In the genomic region with DNA sequence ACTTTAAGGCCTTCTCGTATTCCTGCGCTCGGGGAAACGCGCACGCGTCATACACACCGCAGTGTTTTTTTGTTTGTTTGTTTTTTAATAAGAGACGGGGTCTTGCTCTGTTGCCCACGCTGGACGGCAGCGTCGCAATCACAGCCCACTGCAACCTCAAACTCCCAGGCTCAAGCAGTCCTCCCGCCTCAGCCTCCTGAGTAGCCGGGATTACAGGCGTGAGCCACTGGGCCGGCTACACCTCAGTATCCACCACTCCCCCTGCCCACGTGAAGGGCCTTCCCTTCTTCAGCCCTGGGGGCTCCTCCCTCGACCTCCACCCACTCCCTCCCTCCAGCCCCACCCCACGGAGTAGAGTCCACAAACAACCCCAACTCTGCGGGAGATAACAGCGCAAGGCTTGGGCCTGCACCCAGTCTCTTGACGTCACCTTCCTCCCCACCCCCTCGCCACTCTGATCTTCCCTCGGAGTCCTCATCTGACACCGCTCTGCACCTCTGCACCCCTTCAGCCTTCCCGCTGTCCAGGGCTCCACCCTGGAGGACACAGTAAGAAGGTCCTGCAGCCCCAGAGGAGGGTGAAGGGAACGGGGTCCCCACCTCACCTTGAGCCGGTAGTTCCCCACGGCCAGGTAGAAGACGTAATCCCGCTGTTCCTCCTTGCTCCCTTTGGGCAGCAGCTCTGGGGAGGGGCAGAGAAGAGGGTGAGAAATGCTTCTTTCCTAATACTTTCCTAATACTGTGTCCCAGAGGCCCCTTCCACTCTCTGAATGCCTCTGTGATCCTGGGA, we compare ENCODE assay signal across 1 cellular context.
TF ChIP-seq lines count a peak whose summit lies in the region.

No MANE protein-coding gene starts in this region.

TF ChIP-seq in K562, 482 proteins besides CTCF, POLR2A, EP300 and RAD21 (continues in another document):
- TF ChIP-seq, protein P1, sequence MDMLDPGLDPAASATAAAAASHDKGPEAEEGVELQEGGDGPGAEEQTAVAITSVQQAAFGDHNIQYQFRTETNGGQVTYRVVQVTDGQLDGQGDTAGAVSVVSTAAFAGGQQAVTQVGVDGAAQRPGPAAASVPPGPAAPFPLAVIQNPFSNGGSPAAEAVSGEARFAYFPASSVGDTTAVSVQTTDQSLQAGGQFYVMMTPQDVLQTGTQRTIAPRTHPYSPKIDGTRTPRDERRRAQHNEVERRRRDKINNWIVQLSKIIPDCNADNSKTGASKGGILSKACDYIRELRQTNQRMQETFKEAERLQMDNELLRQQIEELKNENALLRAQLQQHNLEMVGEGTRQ (CRISPR knock-in tag; IDR thresholded peaks at IDR 0.05): no peak
- no peak for TF ChIP-seq ZNF76 (CRISPR knock-in tag; IDR thresholded peaks at IDR 0.05; ENCODE audit: borderline replicate concordance)
- peak; percentile 34; the same call in 1 of the 2 replicates for TF ChIP-seq MTA3 (IDR thresholded peaks at IDR 0.05; ENCODE audit: borderline replicate concordance)
- TF ChIP-seq, protein P2, sequence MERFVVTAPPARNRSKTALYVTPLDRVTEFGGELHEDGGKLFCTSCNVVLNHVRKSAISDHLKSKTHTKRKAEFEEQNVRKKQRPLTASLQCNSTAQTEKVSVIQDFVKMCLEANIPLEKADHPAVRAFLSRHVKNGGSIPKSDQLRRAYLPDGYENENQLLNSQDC (CRISPR knock-in tag; IDR thresholded peaks at IDR 0.05): no peak
- TF ChIP-seq, protein P3, sequence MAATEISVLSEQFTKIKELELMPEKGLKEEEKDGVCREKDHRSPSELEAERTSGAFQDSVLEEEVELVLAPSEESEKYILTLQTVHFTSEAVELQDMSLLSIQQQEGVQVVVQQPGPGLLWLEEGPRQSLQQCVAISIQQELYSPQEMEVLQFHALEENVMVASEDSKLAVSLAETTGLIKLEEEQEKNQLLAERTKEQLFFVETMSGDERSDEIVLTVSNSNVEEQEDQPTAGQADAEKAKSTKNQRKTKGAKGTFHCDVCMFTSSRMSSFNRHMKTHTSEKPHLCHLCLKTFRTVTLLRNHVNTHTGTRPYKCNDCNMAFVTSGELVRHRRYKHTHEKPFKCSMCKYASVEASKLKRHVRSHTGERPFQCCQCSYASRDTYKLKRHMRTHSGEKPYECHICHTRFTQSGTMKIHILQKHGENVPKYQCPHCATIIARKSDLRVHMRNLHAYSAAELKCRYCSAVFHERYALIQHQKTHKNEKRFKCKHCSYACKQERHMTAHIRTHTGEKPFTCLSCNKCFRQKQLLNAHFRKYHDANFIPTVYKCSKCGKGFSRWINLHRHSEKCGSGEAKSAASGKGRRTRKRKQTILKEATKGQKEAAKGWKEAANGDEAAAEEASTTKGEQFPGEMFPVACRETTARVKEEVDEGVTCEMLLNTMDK (IDR thresholded peaks at IDR 0.05; ENCODE audit: borderline replicate concordance, insufficient read depth, low read depth, low read length, poor library complexity, severe bottlenecking): no peak
- no peak for TF ChIP-seq KAT2B (IDR thresholded peaks at IDR 0.05; ENCODE audit: low read depth, low read length)
- TF ChIP-seq SMAD2 (IDR thresholded peaks at IDR 0.05; ENCODE audit: low read depth, low read length): no peak
- TF ChIP-seq ZNF253 (CRISPR knock-in tag; conservative IDR thresholded peaks at IDR 0.05): no peak
- TF ChIP-seq COPS2 (conservative IDR thresholded peaks at IDR 0.05): no peak
- TF ChIP-seq SNIP1 (IDR thresholded peaks at IDR 0.05; ENCODE audit: low read depth): no peak
- no peak for TF ChIP-seq MCM2 (IDR thresholded peaks at IDR 0.05; ENCODE audit: low read depth)
- TF ChIP-seq ELF4 (CRISPR knock-in tag; IDR thresholded peaks at IDR 0.05): no peak
- no peak for TF ChIP-seq PHB2 (IDR thresholded peaks at IDR 0.05; ENCODE audit: low read depth)
- no peak for TF ChIP-seq ZNF780A (CRISPR knock-in tag; IDR thresholded peaks at IDR 0.05)
- TF ChIP-seq ZKSCAN3 (CRISPR knock-in tag; IDR thresholded peaks at IDR 0.05): no peak
- TF ChIP-seq RBM15 (IDR thresholded peaks at IDR 0.05; ENCODE audit: insufficient read depth, low read length): no peak
- TF ChIP-seq ZC3H4 (CRISPR knock-in tag; IDR thresholded peaks at IDR 0.05; ENCODE audit: borderline replicate concordance): no peak
- TF ChIP-seq NFYB (IDR thresholded peaks at IDR 0.05; ENCODE audit: extremely low read depth, insufficient read length): no peak
- peak; percentile 83 for TF ChIP-seq JUND (IDR thresholded peaks at IDR 0.05; ENCODE audit: borderline replicate concordance, low read depth, low read length)
- TF ChIP-seq JUND (tag; IDR thresholded peaks at IDR 0.05; ENCODE audit: borderline replicate concordance, low read depth, low read length): peak; percentile 82; the same call in 1 of the 3 replicates
- peak; percentile 97 for TF ChIP-seq EGR1 (conservative IDR thresholded peaks at IDR 0.05)
- no peak for TF ChIP-seq STAT5B (CRISPR knock-in tag; IDR thresholded peaks at IDR 0.05)
- TF ChIP-seq ZNF124 (CRISPR knock-in tag; IDR thresholded peaks at IDR 0.05): no peak
- TF ChIP-seq, protein P4, sequence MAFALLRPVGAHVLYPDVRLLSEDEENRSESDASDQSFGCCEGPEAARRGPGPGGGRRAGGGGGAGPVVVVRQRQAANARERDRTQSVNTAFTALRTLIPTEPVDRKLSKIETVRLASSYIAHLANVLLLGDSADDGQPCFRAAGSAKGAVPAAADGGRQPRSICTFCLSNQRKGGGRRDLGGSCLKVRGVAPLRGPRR (CRISPR knock-in tag; IDR thresholded peaks at IDR 0.05): no peak
- TF ChIP-seq, protein P5, sequence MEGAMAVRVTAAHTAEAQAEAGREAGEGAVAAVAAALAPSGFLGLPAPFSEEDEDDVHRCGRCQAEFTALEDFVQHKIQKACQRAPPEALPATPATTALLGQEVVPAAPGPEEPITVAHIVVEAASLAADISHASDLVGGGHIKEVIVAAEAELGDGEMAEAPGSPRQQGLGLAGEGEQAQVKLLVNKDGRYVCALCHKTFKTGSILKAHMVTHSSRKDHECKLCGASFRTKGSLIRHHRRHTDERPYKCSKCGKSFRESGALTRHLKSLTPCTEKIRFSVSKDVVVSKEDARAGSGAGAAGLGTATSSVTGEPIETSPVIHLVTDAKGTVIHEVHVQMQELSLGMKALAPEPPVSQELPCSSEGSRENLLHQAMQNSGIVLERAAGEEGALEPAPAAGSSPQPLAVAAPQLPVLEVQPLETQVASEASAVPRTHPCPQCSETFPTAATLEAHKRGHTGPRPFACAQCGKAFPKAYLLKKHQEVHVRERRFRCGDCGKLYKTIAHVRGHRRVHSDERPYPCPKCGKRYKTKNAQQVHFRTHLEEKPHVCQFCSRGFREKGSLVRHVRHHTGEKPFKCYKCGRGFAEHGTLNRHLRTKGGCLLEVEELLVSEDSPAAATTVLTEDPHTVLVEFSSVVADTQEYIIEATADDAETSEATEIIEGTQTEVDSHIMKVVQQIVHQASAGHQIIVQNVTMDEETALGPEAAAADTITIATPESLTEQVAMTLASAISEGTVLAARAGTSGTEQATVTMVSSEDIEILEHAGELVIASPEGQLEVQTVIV (CRISPR knock-in tag; IDR thresholded peaks at IDR 0.05; ENCODE audit: borderline replicate concordance): no peak
- TF ChIP-seq NFE2L1 (tag; IDR thresholded peaks at IDR 0.05; ENCODE audit: borderline replicate concordance, low read depth): no peak
- TF ChIP-seq ZNF436 (CRISPR knock-in tag; IDR thresholded peaks at IDR 0.05): no peak
- TF ChIP-seq ZSCAN32 (CRISPR knock-in tag; IDR thresholded peaks at IDR 0.05): no peak
- peak; percentile 26 to 56; a peak in 2 of 4 replicates for TF ChIP-seq MAZ (CRISPR knock-in tag; conservative IDR thresholded peaks at IDR 0.05 in 1 of 2, IDR thresholded peaks at IDR 0.05 in 1 of 2)
- TF ChIP-seq POLR2AphosphoS5 (IDR thresholded peaks at IDR 0.05; ENCODE audit: control insufficient read depth, insufficient read depth, low read depth, low read length): peak; percentile 42; the same call in 1 of the 2 replicates
- TF ChIP-seq EZH2 (IDR thresholded peaks at IDR 0.05; ENCODE audit: borderline replicate concordance, low read depth, low read length): no peak
- no peak for TF ChIP-seq ZNF324 (CRISPR knock-in tag; IDR thresholded peaks at IDR 0.05)
- TF ChIP-seq, protein P6, sequence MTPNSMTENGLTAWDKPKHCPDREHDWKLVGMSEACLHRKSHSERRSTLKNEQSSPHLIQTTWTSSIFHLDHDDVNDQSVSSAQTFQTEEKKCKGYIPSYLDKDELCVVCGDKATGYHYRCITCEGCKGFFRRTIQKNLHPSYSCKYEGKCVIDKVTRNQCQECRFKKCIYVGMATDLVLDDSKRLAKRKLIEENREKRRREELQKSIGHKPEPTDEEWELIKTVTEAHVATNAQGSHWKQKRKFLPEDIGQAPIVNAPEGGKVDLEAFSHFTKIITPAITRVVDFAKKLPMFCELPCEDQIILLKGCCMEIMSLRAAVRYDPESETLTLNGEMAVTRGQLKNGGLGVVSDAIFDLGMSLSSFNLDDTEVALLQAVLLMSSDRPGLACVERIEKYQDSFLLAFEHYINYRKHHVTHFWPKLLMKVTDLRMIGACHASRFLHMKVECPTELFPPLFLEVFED (CRISPR knock-in tag; conservative IDR thresholded peaks at IDR 0.05): no peak
- TF ChIP-seq ZNF507 (tag; conservative IDR thresholded peaks at IDR 0.05): no peak
- TF ChIP-seq, protein P7, sequence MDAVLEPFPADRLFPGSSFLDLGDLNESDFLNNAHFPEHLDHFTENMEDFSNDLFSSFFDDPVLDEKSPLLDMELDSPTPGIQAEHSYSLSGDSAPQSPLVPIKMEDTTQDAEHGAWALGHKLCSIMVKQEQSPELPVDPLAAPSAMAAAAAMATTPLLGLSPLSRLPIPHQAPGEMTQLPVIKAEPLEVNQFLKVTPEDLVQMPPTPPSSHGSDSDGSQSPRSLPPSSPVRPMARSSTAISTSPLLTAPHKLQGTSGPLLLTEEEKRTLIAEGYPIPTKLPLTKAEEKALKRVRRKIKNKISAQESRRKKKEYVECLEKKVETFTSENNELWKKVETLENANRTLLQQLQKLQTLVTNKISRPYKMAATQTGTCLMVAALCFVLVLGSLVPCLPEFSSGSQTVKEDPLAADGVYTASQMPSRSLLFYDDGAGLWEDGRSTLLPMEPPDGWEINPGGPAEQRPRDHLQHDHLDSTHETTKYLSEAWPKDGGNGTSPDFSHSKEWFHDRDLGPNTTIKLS (IDR thresholded peaks at IDR 0.05; ENCODE audit: borderline replicate concordance, low read depth): no peak
- TF ChIP-seq, protein P8, sequence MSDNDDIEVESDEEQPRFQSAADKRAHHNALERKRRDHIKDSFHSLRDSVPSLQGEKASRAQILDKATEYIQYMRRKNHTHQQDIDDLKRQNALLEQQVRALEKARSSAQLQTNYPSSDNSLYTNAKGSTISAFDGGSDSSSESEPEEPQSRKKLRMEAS (CRISPR knock-in tag; IDR thresholded peaks at IDR 0.05): no peak
- no peak for TF ChIP-seq CAMTA2 (CRISPR knock-in tag; conservative IDR thresholded peaks at IDR 0.05)
- TF ChIP-seq CXXC5 (CRISPR knock-in tag; IDR thresholded peaks at IDR 0.05): 0 out of 2 replicates have a peak, but pooled peaks have one; percentile 19
- TF ChIP-seq, protein P9, sequence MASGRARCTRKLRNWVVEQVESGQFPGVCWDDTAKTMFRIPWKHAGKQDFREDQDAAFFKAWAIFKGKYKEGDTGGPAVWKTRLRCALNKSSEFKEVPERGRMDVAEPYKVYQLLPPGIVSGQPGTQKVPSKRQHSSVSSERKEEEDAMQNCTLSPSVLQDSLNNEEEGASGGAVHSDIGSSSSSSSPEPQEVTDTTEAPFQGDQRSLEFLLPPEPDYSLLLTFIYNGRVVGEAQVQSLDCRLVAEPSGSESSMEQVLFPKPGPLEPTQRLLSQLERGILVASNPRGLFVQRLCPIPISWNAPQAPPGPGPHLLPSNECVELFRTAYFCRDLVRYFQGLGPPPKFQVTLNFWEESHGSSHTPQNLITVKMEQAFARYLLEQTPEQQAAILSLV (tag; IDR thresholded peaks at IDR 0.05): no peak
- TF ChIP-seq TCFL5 (CRISPR knock-in tag; conservative IDR thresholded peaks at IDR 0.05): no peak
- no peak for TF ChIP-seq IRF2 (CRISPR knock-in tag; IDR thresholded peaks at IDR 0.05)
- TF ChIP-seq GATA2 (CRISPR knock-in tag; IDR thresholded peaks at IDR 0.05): 0 out of 2 replicates have a peak, but pooled peaks have one; percentile 43
- no peak for TF ChIP-seq RBM39 (optimal IDR thresholded peaks at IDR 0.05; ENCODE audit: low read depth, low read length)
- TF ChIP-seq, protein P10, sequence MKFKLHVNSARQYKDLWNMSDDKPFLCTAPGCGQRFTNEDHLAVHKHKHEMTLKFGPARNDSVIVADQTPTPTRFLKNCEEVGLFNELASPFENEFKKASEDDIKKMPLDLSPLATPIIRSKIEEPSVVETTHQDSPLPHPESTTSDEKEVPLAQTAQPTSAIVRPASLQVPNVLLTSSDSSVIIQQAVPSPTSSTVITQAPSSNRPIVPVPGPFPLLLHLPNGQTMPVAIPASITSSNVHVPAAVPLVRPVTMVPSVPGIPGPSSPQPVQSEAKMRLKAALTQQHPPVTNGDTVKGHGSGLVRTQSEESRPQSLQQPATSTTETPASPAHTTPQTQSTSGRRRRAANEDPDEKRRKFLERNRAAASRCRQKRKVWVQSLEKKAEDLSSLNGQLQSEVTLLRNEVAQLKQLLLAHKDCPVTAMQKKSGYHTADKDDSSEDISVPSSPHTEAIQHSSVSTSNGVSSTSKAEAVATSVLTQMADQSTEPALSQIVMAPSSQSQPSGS (CRISPR knock-in tag; IDR thresholded peaks at IDR 0.05): no peak
- TF ChIP-seq HEY1 (CRISPR knock-in tag; IDR thresholded peaks at IDR 0.05; ENCODE audit: borderline replicate concordance): no peak
- TF ChIP-seq NR3C1 (CRISPR knock-in tag; IDR thresholded peaks at IDR 0.05): no peak
- TF ChIP-seq, protein P11, sequence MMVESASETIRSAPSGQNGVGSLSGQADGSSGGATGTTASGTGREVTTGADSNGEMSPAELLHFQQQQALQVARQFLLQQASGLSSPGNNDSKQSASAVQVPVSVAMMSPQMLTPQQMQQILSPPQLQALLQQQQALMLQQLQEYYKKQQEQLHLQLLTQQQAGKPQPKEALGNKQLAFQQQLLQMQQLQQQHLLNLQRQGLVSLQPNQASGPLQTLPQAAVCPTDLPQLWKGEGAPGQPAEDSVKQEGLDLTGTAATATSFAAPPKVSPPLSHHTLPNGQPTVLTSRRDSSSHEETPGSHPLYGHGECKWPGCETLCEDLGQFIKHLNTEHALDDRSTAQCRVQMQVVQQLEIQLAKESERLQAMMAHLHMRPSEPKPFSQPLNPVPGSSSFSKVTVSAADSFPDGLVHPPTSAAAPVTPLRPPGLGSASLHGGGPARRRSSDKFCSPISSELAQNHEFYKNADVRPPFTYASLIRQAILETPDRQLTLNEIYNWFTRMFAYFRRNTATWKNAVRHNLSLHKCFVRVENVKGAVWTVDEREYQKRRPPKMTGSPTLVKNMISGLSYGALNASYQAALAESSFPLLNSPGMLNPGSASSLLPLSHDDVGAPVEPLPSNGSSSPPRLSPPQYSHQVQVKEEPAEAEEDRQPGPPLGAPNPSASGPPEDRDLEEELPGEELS (CRISPR knock-in tag; IDR thresholded peaks at IDR 0.05; ENCODE audit: borderline replicate concordance): no peak
- TF ChIP-seq ZNF75A (CRISPR knock-in tag; IDR thresholded peaks at IDR 0.05): no peak
- no peak for TF ChIP-seq CTBP1 (IDR thresholded peaks at IDR 0.05; ENCODE audit: borderline replicate concordance)
- TF ChIP-seq STAT5A (IDR thresholded peaks at IDR 0.05; ENCODE audit: borderline replicate concordance, low read length): no peak
- no peak for TF ChIP-seq ZNF23 (CRISPR knock-in tag; IDR thresholded peaks at IDR 0.05)
- TF ChIP-seq MXI1 (IDR thresholded peaks at IDR 0.05; ENCODE audit: low read depth, low read length): no peak
- TF ChIP-seq KHSRP (IDR thresholded peaks at IDR 0.05): no peak
- TF ChIP-seq HDGF (IDR thresholded peaks at IDR 0.05): peak; percentile 95; the same call in 1 of the 2 replicates
- TF ChIP-seq PHTF2 (CRISPR knock-in tag; IDR thresholded peaks at IDR 0.05): no peak
- TF ChIP-seq ZNF175 (CRISPR knock-in tag; IDR thresholded peaks at IDR 0.05; ENCODE audit: low read depth): no peak
- no peak for TF ChIP-seq GABPB1 (CRISPR knock-in tag; IDR thresholded peaks at IDR 0.05)
- TF ChIP-seq SP1 (CRISPR knock-in tag; IDR thresholded peaks at IDR 0.05): no peak
- TF ChIP-seq TAL1 (IDR thresholded peaks at IDR 0.05): no peak
